Comparison of ENCODE assay signal across 11 cellular contexts in the genomic region with DNA sequence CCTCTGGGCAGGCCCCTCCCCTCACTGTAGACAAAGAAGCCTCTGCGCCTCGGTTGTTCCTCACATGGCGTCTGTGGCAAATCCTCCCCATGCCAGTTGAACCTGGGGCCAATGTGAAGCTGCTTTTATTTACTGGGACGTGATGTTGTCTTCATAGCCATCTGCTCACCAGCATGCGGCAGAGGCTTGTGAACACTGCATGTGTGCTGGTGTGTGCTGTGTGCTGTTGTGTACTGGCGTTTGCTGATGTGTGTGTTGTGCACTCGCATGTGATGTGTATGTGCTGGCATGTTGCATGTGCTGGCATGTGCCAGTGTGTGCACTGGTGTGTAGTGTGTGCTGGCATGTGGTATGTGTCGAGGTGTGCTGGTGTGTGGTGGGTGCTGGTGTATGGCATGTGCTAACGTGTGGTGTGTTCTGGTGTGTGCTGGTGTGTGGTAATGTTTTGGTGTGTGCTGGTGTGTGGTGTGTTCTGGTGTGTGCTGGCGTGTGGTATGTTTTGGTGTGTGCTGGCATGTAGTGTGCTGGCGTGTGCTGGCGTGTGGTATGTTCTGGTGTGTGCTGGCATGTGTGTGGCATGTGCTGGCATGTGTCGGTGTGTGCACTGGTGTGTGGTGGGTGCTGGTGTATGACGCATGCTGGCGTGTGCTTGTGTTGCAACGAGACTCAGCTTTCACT. TPM values are rescaled to one million over a fixed set of nuclear protein-coding genes. Genes with fewer than 3 reads are reported as not detected.
DNase-seq lines count a peak whose midpoint lies in the region; ATAC-seq and TF ChIP-seq lines count a peak whose summit lies in the region.
"Had no signal": no experiment of that assay in that cellular context is flagged by ENCODE, and none has a peak within 500 bp of the region (broad histone marks: within the 10 kb centered on the region; RNA-seq: fewer than 3 reads in every experiment).

No MANE protein-coding gene starts in this region.

- H3K36me3 ChIP-seq in mesenchymal stem cell (ENCODE audit: control insufficient read depth in 1 of 2, insufficient read depth in 2 of 2, low read depth in 1 of 2, low read length in 2 of 2) = peaks cover 25 to 48% of the 10 kb centered on the region in 2 experiments

- peak overlapping the region in 1 of 2 experiments; percentile 5 for H3K14ac ChIP-seq in mesenchymal stem cell (ENCODE audit: low read length in 2 of 2)

- CTCF ChIA-PET in AG04450 (lab: Charles Lee) = interaction anchor here (0.6 to 1.7 kb wide), 23 partner anchors 10 to 240 kb away, joined by 3 to 13 read pairs (median 3); no protein-coding TSS in a partner anchor
- CTCF ChIA-PET in activated CD4-positive, alpha-beta memory T cell treated with anti-CD3 and anti-CD28 coated beads, Interleukin-2, amount 10 ng/mL, durations not matched to agents 7 days and 5 days (lab: Charles Lee) = interaction anchor here (0.7 to 2.4 kb wide), 11 partner anchors 10 to 246 kb away, joined by 3 to 13 read pairs (median 4); no protein-coding TSS in a partner anchor

- H3K9me3 ChIP-seq in AG04450 (ENCODE audit: control insufficient read depth, insufficient read depth, low read length) (no peaks in the 10 kb centered on the region; the same call in 1 of the 2 replicates), mesenchymal stem cell (ENCODE audit: control insufficient read depth, low read length) (no peaks in the 10 kb centered on the region)
- H3K9me3 ChIP-seq: sigmoid colon, vagina had no signal

- no peak overlapping the region for H3K4me2 ChIP-seq in mesenchymal stem cell (ENCODE audit: low read length, poor library complexity, severe bottlenecking)

- H4K8ac ChIP-seq in mesenchymal stem cell (ENCODE audit: low read length) = no peak overlapping the region

- no peak overlapping the region for H2BK15ac ChIP-seq in mesenchymal stem cell (ENCODE audit: low read depth, poor library complexity, severe bottlenecking)

- no peak overlapping the region for H2AFZ ChIP-seq in mesenchymal stem cell (ENCODE audit: low read depth, low read length)

- H3K27ac Mint-ChIP-seq in activated CD4-positive, alpha-beta memory T cell treated with anti-CD3 and anti-CD28 coated beads, Interleukin-2, amount 10 ng/mL, durations not matched to agents 7 days and 5 days = peak overlapping the region; percentile 47

- no peak overlapping the region for H3K4ac ChIP-seq in mesenchymal stem cell (ENCODE audit: low read depth in 1 of 2, low read length in 2 of 2)

- no peaks in the 10 kb centered on the region for H3K79me1 ChIP-seq in mesenchymal stem cell (replicated peaks; ENCODE audit: low read length, poor library complexity, severe bottlenecking)

- H3K23ac ChIP-seq in mesenchymal stem cell (ENCODE audit: low read length in 2 of 2) = peak overlapping the region in 1 of 2 experiments; percentile 28

- H2BK5ac ChIP-seq in mesenchymal stem cell (ENCODE audit: low read depth, low read length, poor library complexity, severe bottlenecking) = no peak overlapping the region

- H3K27me3 ChIP-seq in AG04450 (ENCODE audit: control insufficient read depth, insufficient read depth, low read length) = no peaks in the 10 kb centered on the region
- no peaks in the 10 kb centered on the region for H3K27me3 ChIP-seq in mesenchymal stem cell (ENCODE audit: control insufficient read depth in 1 of 2, insufficient read depth in 1 of 2, low read length in 2 of 2)
- H3K27me3 ChIP-seq: sigmoid colon, vagina had no signal

- TF ChIP-seq CTCF in AG04450 (IDR thresholded peaks at IDR 0.05; ENCODE audit: low read depth, low read length) = no peak

- POLR2A ChIA-PET in AG04450 (lab: Yijun Ruan, JAX) = interaction anchor here (0.7 kb wide), 1 partner anchor 164 kb away, joined by 7 read pairs; no protein-coding TSS in a partner anchor
- POLR2A ChIA-PET in activated CD4-positive, alpha-beta memory T cell treated with anti-CD3 and anti-CD28 coated beads, Interleukin-2, amount 10 ng/mL, durations not matched to agents 7 days and 5 days (lab: Charles Lee) = interaction anchor here (0.7 to 0.8 kb wide), 2 partner anchors 49 to 310 kb away, joined by 3 read pairs; no protein-coding TSS in a partner anchor

- peaks cover 15% of the 10 kb centered on the region for H3K4me1 ChIP-seq in mesenchymal stem cell (ENCODE audit: control insufficient read depth, insufficient read depth, low read depth, low read length)
- H3K4me1 ChIP-seq: vagina had no signal

- TF ChIP-seq POLR2A in GM18505 (IDR thresholded peaks at IDR 0.05; ENCODE audit: borderline replicate concordance, extremely low read depth, insufficient read depth, insufficient read length) = peak; percentile 29

- DNase-seq in AG04450 (ENCODE audit: low read depth, low spot score) = no peak
- no peak for DNase-seq in activated CD4-positive, alpha-beta memory T cell treated with anti-CD3 and anti-CD28 coated beads, Interleukin-2, amount 10 ng/mL, durations not matched to agents 7 days and 5 days
- DNase-seq in mesenchymal stem cell = no peak
- no peak for DNase-seq in GM19238 (ENCODE audit: insufficient read length, low spot score)
- DNase-seq in NK-92 treated with Interleukin-12 subunit alpha and Interleukin-12 subunit beta, amount 100 ng/mL, for 24 hours (lab: John Stamatoyannopoulos, UW) = no peak
- DNase-seq in EL = no peak
- no peak for DNase-seq in SW 1271 (lab: John Stamatoyannopoulos, UW)

- no peak overlapping the region for H3K4me3 Mint-ChIP-seq in activated CD4-positive, alpha-beta memory T cell treated with anti-CD3 and anti-CD28 coated beads, Interleukin-2, amount 10 ng/mL, durations not matched to agents 7 days and 5 days

- no peaks in the 10 kb centered on the region for H3K27me3 Mint-ChIP-seq in activated CD4-positive, alpha-beta memory T cell treated with anti-CD3 and anti-CD28 coated beads, Interleukin-2, amount 10 ng/mL, durations not matched to agents 7 days and 5 days

- H3K27ac ChIP-seq in AG04450 (ENCODE audit: low read depth, low read length) (peak overlapping the region; percentile 21), mesenchymal stem cell (ENCODE audit: low read length, poor library complexity, severe bottlenecking) (no peak overlapping the region)
- H3K27ac ChIP-seq: HL-60, sigmoid colon, vagina had no signal

- no peak overlapping the region for H2AK5ac ChIP-seq in mesenchymal stem cell (ENCODE audit: low read length, severe bottlenecking)

- no peak for ATAC-seq in GM18505 (IDR thresholded peaks at IDR 0.05; ENCODE audit: unreplicated experiment)

- H3K18ac ChIP-seq in mesenchymal stem cell (ENCODE audit: low read depth in 1 of 2, low read length in 2 of 2) = peak overlapping the region in 1 of 2 experiments; percentile 64

- H3K36me3 Mint-ChIP-seq in activated CD4-positive, alpha-beta memory T cell treated with anti-CD3 and anti-CD28 coated beads, Interleukin-2, amount 10 ng/mL, durations not matched to agents 7 days and 5 days (ENCODE audit: low read depth) = peaks cover 35% of the 10 kb centered on the region

- H2BK12ac ChIP-seq in mesenchymal stem cell (ENCODE audit: low read length in 2 of 2) = peak overlapping the region in 1 of 2 experiments; percentile 45

- no peak overlapping the region for H4K91ac ChIP-seq in mesenchymal stem cell (ENCODE audit: low read length)

- no peak overlapping the region for H2BK120ac ChIP-seq in mesenchymal stem cell (ENCODE audit: low read depth, low read length)

- H3K4me1 Mint-ChIP-seq in activated CD4-positive, alpha-beta memory T cell treated with anti-CD3 and anti-CD28 coated beads, Interleukin-2, amount 10 ng/mL, durations not matched to agents 7 days and 5 days = peaks cover 16% of the 10 kb centered on the region

- no peaks in the 10 kb centered on the region for H3K9me3 Mint-ChIP-seq in activated CD4-positive, alpha-beta memory T cell treated with anti-CD3 and anti-CD28 coated beads, Interleukin-2, amount 10 ng/mL, durations not matched to agents 7 days and 5 days

- H3K9ac ChIP-seq in mesenchymal stem cell (ENCODE audit: low read length) = peak overlapping the region; percentile 23

- H3K4me3 ChIP-seq in AG04450 (ENCODE audit: low read depth, low read length) (no peak overlapping the region), mesenchymal stem cell (ENCODE audit: insufficient read depth in 1 of 2, low read depth in 1 of 2, low read length in 2 of 2) (no peak overlapping the region)
- H3K4me3 ChIP-seq: sigmoid colon, vagina had no signal

- WGBS in mesenchymal stem cell = 91% methylated on average over 16 of the region's 16 CpGs

RNA-seq across cellular contexts. Expression of gene TRAPPC10, which starts 37.2 kb away (rescaled TPM):
- polyA plus RNA-seq in AG04450 (2011; rRNA removed) = 26.0 and 26.8 TPM in 2 replicates
- polyA minus RNA-seq in AG04450 (2011; rRNA and poly(A)+ RNA removed) = 20.1 and 24.7 TPM in 2 replicates
- total RNA-seq in activated CD4-positive, alpha-beta memory T cell treated with anti-CD3 and anti-CD28 coated beads, Interleukin-2, amount 10 ng/mL, durations not matched to agents 7 days and 5 days = 10 to 100 TPM; 76.0 to 76.5 TPM
- polyA plus RNA-seq in mesenchymal stem cell (2013, experiment 1 of 2) = 17.2 TPM
- 17.3 TPM for polyA plus RNA-seq in mesenchymal stem cell (2013, experiment 2 of 2)
